20 cellular contexts compared by ENCODE assay signal in genomic region chr3:60289356-60289935, GRCh38.
"Had no signal": no experiment of that assay in that cellular context is flagged by ENCODE, and none has a peak within 500 bp of the region (broad histone marks: within the 10 kb centered on the region; RNA-seq: fewer than 3 reads in every experiment).

No MANE protein-coding gene starts in this region.

- H3K27me3 Mint-ChIP-seq: activated naive CD4-positive, alpha-beta T cell treated with anti-CD3 and anti-CD28 coated beads, Interleukin-2, amount 10 ng/mL, durations not matched to agents 7 days and 5 days; activated T-cell treated with anti-CD3 and anti-CD28 coated beads, Interleukin-2, amount 50 U/mL, for 24 hours; central memory CD8-positive, alpha-beta T cell; progenitor cell of endocrine pancreas; T-cell had no signal

- H3K4me3 ChIP-seq: body of pancreas, gastroesophageal sphincter, thyroid gland had no signal

- H3K4me2 ChIP-seq: SK-N-SH had no signal

- H3K36me3 Mint-ChIP-seq: natural killer cell, T-cell had no signal

- H3K9me3 Mint-ChIP-seq: activated T-cell treated with anti-CD3 and anti-CD28 coated beads, Interleukin-2, amount 50 U/mL, for 24 hours; central memory CD8-positive, alpha-beta T cell; T-cell had no signal

- H3K9me3 ChIP-seq: body of pancreas, gastroesophageal sphincter, SK-N-SH, thyroid gland had no signal

- H3K4me3 Mint-ChIP-seq: activated naive CD4-positive, alpha-beta T cell treated with anti-CD3 and anti-CD28 coated beads, Interleukin-2, amount 10 ng/mL, durations not matched to agents 7 days and 5 days; activated T-cell treated with anti-CD3 and anti-CD28 coated beads, Interleukin-2, amount 50 U/mL, for 24 hours; central memory CD8-positive, alpha-beta T cell; natural killer cell; T-cell had no signal

- H3K36me3 ChIP-seq: gastroesophageal sphincter, thyroid gland had no signal

- H3K9me2 ChIP-seq: SK-N-SH had no signal

- DNase-seq: activated CD4-positive, alpha-beta T cell treated with anti-CD3 and anti-CD28 coated beads, Interleukin-2, amount 50 U/mL, for 4 hours; activated naive CD4-positive, alpha-beta T cell treated with anti-CD3 and anti-CD28 coated beads, Interleukin-2, amount 10 ng/mL, durations not matched to agents 7 days and 5 days; activated T-cell treated with anti-CD3 and anti-CD28 coated beads, Interleukin-2, amount 50 U/mL, for 24 hours; body of pancreas; cortex of kidney; effector memory CD4-positive, alpha-beta T cell; islet precursor cell; natural killer cell; occipital lobe; SK-N-SH; stimulated activated CD4-positive, alpha-beta T cell treated with anti-CD3 and anti-CD28 coated beads, Interleukin-1b, Interleukin-23, amount 100 ng/mL, for 48 hours; T-cell; T-helper 9 cell; thyroid gland had no signal

- H3K27ac ChIP-seq: body of pancreas, gastroesophageal sphincter, thyroid gland had no signal

- H3K4me1 Mint-ChIP-seq: T-cell had no signal

- H3K4me1 ChIP-seq: body of pancreas, thyroid gland had no signal

- H3K27ac Mint-ChIP-seq: activated naive CD4-positive, alpha-beta T cell treated with anti-CD3 and anti-CD28 coated beads, Interleukin-2, amount 10 ng/mL, durations not matched to agents 7 days and 5 days; activated T-cell treated with anti-CD3 and anti-CD28 coated beads, Interleukin-2, amount 50 U/mL, for 24 hours; natural killer cell; progenitor cell of endocrine pancreas; T-cell had no signal

- H3K9ac ChIP-seq: SK-N-SH had no signal

- ATAC-seq: activated CD4-positive, CD25-positive, alpha-beta regulatory T cell treated with anti-CD3 and anti-CD28 coated beads, Interleukin-2, amount 50 U/mL, for 24 hours; body of pancreas; gastroesophageal sphincter; left lobe of liver; sciatic nerve; T-cell had no signal

- H3K27me3 ChIP-seq: body of pancreas, gastroesophageal sphincter, thyroid gland had no signal
